ENCODE assay signal across 7 cellular contexts in the genomic region with DNA sequence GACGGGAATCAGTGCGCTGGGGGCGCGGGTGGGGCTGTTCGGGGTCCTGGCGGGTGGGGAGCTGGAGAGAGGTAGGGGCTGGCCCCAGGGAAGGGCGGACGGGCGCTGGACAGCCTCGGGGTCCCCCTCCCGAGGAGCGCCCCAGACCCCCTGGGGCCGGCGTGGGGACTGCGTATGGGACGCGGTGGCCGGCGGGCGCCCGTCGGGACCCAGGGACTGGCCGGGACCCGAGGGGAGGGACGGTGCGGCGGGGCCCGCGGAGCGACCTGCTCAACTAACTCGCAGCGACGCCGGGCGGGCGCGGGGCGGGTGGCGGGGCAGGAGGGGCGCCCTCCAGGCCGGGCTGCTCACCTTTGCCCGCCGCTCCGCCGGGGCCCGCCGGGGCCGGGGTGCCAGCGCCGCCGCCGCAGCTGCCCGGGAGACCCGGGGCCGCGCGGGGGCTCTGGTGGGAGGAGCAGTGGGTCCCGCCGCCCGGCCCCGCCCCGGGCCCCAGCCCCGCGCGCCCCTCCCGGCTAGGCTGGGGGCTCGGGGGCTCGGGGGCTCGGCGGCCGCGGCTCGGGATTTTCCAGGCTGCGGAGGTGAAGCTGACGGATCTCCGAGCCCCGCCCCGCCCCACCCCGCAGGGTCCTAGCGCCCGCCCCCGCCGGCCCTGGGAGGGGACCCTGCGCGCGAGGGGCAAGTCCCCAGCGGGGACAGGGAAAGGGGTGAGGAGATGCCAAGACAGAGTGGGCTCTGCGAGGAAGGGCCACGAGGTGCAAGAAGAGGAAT. TPM values are rescaled to one million over a fixed set of nuclear protein-coding genes. Genes with fewer than 3 reads are reported as not detected.
A peak's percentile ranks its signal among the peaks of the same experiment; 100 is the strongest.
DNase-seq lines count a peak whose midpoint lies in the region; ATAC-seq and TF ChIP-seq lines count a peak whose summit lies in the region.

No MANE protein-coding gene starts in this region.

- H3K36me3 ChIP-seq in trophoblast cell (ENCODE audit: control insufficient read depth in 1 of 2, insufficient read depth in 2 of 2, low read length in 2 of 2) = peaks cover 4 to 5% of the 10 kb centered on the region in 2 experiments

- H3K4me2 ChIP-seq in trophoblast cell (ENCODE audit: low read length) = peak overlapping the region; percentile 72

- H4K91ac ChIP-seq in trophoblast cell (ENCODE audit: low read depth, low read length) = peak overlapping the region; percentile 71

- peak overlapping the region; percentile 74 for H3K4me3 ChIP-seq in trophoblast cell (ENCODE audit: low read depth, low read length)

- peak overlapping the region; percentile 75 for H2BK120ac ChIP-seq in trophoblast cell (ENCODE audit: insufficient read depth, low read length, poor library complexity)

- peak overlapping the region; percentile 81 for H4K8ac ChIP-seq in trophoblast cell (ENCODE audit: low read depth, low read length)

- H2BK12ac ChIP-seq in trophoblast cell (ENCODE audit: low read length) = no peak overlapping the region

- peak; percentile 40 for ATAC-seq in foreskin keratinocyte
- no peak for ATAC-seq in HG03159 (IDR thresholded peaks at IDR 0.05; ENCODE audit: unreplicated experiment)
- no peak for ATAC-seq in esophagus mucosa

- H3K23ac ChIP-seq in trophoblast cell (ENCODE audit: low read length) = no peak overlapping the region

- no peaks in the 10 kb centered on the region for H3K9me3 ChIP-seq in trophoblast cell (ENCODE audit: insufficient read depth, low read depth, low read length)

- DNase-seq in GM19238 (ENCODE audit: insufficient read length, low spot score) (peak; percentile 82), NCI-H526 (lab: John Stamatoyannopoulos, UW) (peak; percentile 33 to 81), foreskin keratinocyte (no peak), trophoblast cell (peak; percentile 27 to 56)
- DNase-seq in activated T-helper 1 cell treated with anti-CD3 and anti-CD28 coated beads, Interleukin-2, amount 50 U/mL, for 16 hours (ENCODE audit: low read depth in 1 of 2, low spot score in 1 of 2) = peak; percentile 17 to 47

- H2BK5ac ChIP-seq in trophoblast cell (ENCODE audit: low read depth, low read length, poor library complexity) = peak overlapping the region; percentile 85

- peak overlapping the region; percentile 84 for H2AK5ac ChIP-seq in trophoblast cell (ENCODE audit: low read length)

- peaks cover 30% of the 10 kb centered on the region for H3K79me1 ChIP-seq in trophoblast cell (ENCODE audit: low read length)

- H4K12ac ChIP-seq in trophoblast cell (ENCODE audit: low read depth, low read length) = no peak overlapping the region

- WGBS in trophoblast cell (ENCODE audit: extremely low coverage, insufficient coverage, insufficient read length) = no CpG with 5 or more reads among the region's 89 CpGs

- peak overlapping the region; percentile 77 for H3K4ac ChIP-seq in trophoblast cell (ENCODE audit: low read depth, low read length)

- H3K4me1 ChIP-seq in foreskin keratinocyte = peaks cover 3% of the 10 kb centered on the region
- peaks cover 42 to 50% of the 10 kb centered on the region in 2 experiments for H3K4me1 ChIP-seq in trophoblast cell (ENCODE audit: control insufficient read depth in 1 of 2, insufficient read depth in 2 of 2, low read length in 2 of 2)

- H3K27ac ChIP-seq in foreskin keratinocyte (peak overlapping the region; percentile 29), trophoblast cell (ENCODE audit: low read depth, low read length) (peak overlapping the region; percentile 40)

- peak overlapping the region; percentile 89 for H3K14ac ChIP-seq in trophoblast cell (ENCODE audit: low read length)

- H2AFZ ChIP-seq in trophoblast cell (ENCODE audit: insufficient read depth, low read length, poor library complexity) = peak overlapping the region; percentile 41

- H3K79me2 ChIP-seq in trophoblast cell (ENCODE audit: control insufficient read depth, insufficient read depth, low read length, poor library complexity) = peaks cover 12% of the 10 kb centered on the region

- no peaks in the 10 kb centered on the region for H3K27me3 ChIP-seq in foreskin keratinocyte
- H3K27me3 ChIP-seq in trophoblast cell (ENCODE audit: insufficient read depth, low read length) = no peaks in the 10 kb centered on the region

- H3K18ac ChIP-seq in trophoblast cell (ENCODE audit: low read length) = peak overlapping the region; percentile 74

- no peak overlapping the region for H3K9ac ChIP-seq in trophoblast cell (ENCODE audit: low read length)

- TF ChIP-seq CTCF in foreskin keratinocyte (conservative IDR thresholded peaks at IDR 0.05) = no peak

RNA-seq across cellular contexts. Expression of gene STARD10, which starts 12.3 kb away (rescaled TPM):
- total RNA-seq in foreskin keratinocyte (77.4 and 80.2 TPM in 2 replicates), esophagus mucosa (68.8 TPM)
- 110 and 113 TPM in 2 replicates for polyA plus RNA-seq in foreskin keratinocyte
- 143 and 154 TPM in 2 replicates for polyA plus RNA-seq in trophoblast cell (2013)

RNA-seq across cellular contexts. Expression of gene ARAP1, which starts 29.3 kb away (rescaled TPM):
- total RNA-seq in foreskin keratinocyte (50.2 and 51.8 TPM in 2 replicates), esophagus mucosa (31.0 TPM)
- 38.5 and 40.3 TPM in 2 replicates for polyA plus RNA-seq in foreskin keratinocyte
- 11.8 and 12.4 TPM in 2 replicates for polyA plus RNA-seq in trophoblast cell (2013)

RNA-seq across cellular contexts. Expression of gene ATG16L2, which starts 32.7 kb away (rescaled TPM):
- 13.1 and 15.0 TPM in 2 replicates for total RNA-seq in foreskin keratinocyte
- 12.5 and 12.8 TPM in 2 replicates for polyA plus RNA-seq in foreskin keratinocyte
- 7.4 and 8.0 TPM in 2 replicates for polyA plus RNA-seq in trophoblast cell (2013)
- 16.1 TPM for total RNA-seq in esophagus mucosa

Comparison
In these comparisons a context has a peak if more than half of its experiments do, and no peak if none do; other contexts are left out.
1. DNase-seq: peak in GM19238 (single experiment), NCI-H526 (2 of 2), activated T-helper 1 cell treated with anti-CD3 and anti-CD28 coated beads, Interleukin-2, amount 50 U/mL, for 16 hours (2 of 2) and trophoblast cell (2 of 2); none in foreskin keratinocyte (0 of 2).